25 cellular contexts compared by ENCODE assay signal in the genomic region with DNA sequence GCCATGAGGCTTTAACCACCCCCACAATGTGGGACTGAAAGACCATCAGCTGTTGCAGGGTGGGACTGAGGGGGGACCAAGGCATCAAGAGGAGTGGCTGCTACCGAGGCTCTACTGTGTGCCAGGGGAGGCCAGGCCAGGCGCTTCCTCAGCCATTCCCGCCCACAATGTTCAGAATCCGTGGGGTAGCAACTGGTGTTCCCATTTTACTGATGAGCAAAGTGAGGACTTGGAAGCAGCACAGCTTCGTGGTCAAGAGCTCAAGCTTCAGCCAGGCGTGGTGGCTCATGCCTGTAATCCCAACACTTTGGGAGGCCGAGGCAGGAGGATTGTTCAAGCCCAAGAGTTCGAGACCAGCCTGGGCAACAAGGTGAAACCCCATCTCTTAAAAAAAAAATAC.
A peak's percentile ranks its signal among the peaks of the same experiment; 100 is the strongest.
DNase-seq lines count a peak whose midpoint lies in the region; ATAC-seq, FAIRE-seq and TF ChIP-seq lines count a peak whose summit lies in the region.
"Had no signal": no experiment of that assay in that cellular context is flagged by ENCODE, and none has a peak within 500 bp of the region (broad histone marks: within the 10 kb centered on the region; RNA-seq: fewer than 3 reads in every experiment).

No MANE protein-coding gene starts in this region.

- in situ Hi-C loops in HepG2 (cut with HindIII; ENCODE audit: extremely low pct_ligation_motif_present, low pct_unique_long_range_greater_than_20kb): no loop called here

- no peak for TF ChIP-seq RAD21 in HepG2 (CRISPR knock-in tag; IDR thresholded peaks at IDR 0.05)

- H3K36me3 Mint-ChIP-seq in CD4-positive, alpha-beta memory T cell: no peaks in the 10 kb centered on the region
- H3K36me3 Mint-ChIP-seq: CD14-positive monocyte had no signal

- ATAC-seq in HepG2: no peak
- ATAC-seq in right lobe of liver: no peak
- no peak for ATAC-seq in PC-3
- ATAC-seq in RWPE2 (ENCODE audit: low read depth): no peak
- no peak for ATAC-seq in GM18517 (IDR thresholded peaks at IDR 0.05; ENCODE audit: unreplicated experiment)
- ATAC-seq: A549 had no signal

- FAIRE-seq in HepG2 (lab: Jason Lieb, UNC): no peak
- FAIRE-seq: A549, GM12891, GM18507, GM19239, H1 had no signal

- H3K9me2 ChIP-seq in PC-3 (replicated peaks; ENCODE audit: low read length): no peaks in the 10 kb centered on the region

- H3K4me3 Mint-ChIP-seq in CD4-positive, alpha-beta memory T cell: no peak overlapping the region
- H3K4me3 Mint-ChIP-seq: CD14-positive monocyte; CD4-positive, alpha-beta T cell; H9; HFFc6 had no signal

- no TSS peak for BruUV-seq in HepG2 (replicated peaks; lab: Mats Ljungman, UMichigan)
- no TSS peak for BruUV-seq in PC-3 (replicated peaks; lab: Mats Ljungman, UMichigan)

- TF ChIP-seq CTCF in HepG2 (CRISPR knock-in tag; IDR thresholded peaks at IDR 0.05) (no peak), right lobe of liver (IDR thresholded peaks at IDR 0.05) (no peak), PC-3 (conservative IDR thresholded peaks at IDR 0.05; ENCODE audit: low read depth, low read length) (no peak), RWPE2 (IDR thresholded peaks at IDR 0.05; ENCODE audit: poor library complexity, severe bottlenecking) (no peak)

- H4K20me1 ChIP-seq in HepG2 (ENCODE audit: insufficient read depth, low read length): no peaks in the 10 kb centered on the region
- no peaks in the 10 kb centered on the region for H4K20me1 ChIP-seq in PC-3 (ENCODE audit: low read length)
- H4K20me1 ChIP-seq: BLaER1 treated with 17β-estradiol and CSF1 and Interleukin-3, amounts not matched to agents 10 nM and 100 nM had no signal

- CTCF ChIA-PET in HepG2 (lab: Yijun Ruan, JAX; ENCODE audit: low intra/inter-chr PET ratio, low total read pairs) (no interaction called here), PC-3 (lab: Charles Lee) (no interaction called here)
- CTCF ChIA-PET in CD4-positive, alpha-beta memory T cell (lab: Charles Lee; ENCODE audit: partially characterized antibody): no interaction called here

- no peak for TF ChIP-seq EP300 in HepG2 (IDR thresholded peaks at IDR 0.05; ENCODE audit: low read depth in 2 of 2, low read length in 2 of 2)
- TF ChIP-seq EP300 in HepG2 (CRISPR knock-in tag; IDR thresholded peaks at IDR 0.05; ENCODE audit: borderline replicate concordance): no peak

- intact Hi-C loops in HepG2 (cut with micrococcal nuclease; ENCODE audit: unreplicated experiment) (no loop called here), right lobe of liver (cut with DNase I) (no loop called here), PC-3 (cut with micrococcal nuclease) (loop anchor here (10.0 kb wide), 1 partner anchor 53 kb away; no protein-coding TSS in a partner anchor), head of caudate nucleus (cut with DNase I) (no loop called here)
- intact Hi-C loops in CD4-positive, alpha-beta memory T cell (cut with micrococcal nuclease): no loop called here

- H3K4me1 Mint-ChIP-seq in CD4-positive, alpha-beta memory T cell: peaks cover 5 to 9% (median 7%) of the 10 kb centered on the region in 4 donors

- H3K27ac Mint-ChIP-seq in CD4-positive, alpha-beta memory T cell: no peak overlapping the region
- H3K27ac Mint-ChIP-seq: CD14-positive monocyte; CD4-positive, alpha-beta T cell; H9; HFFc6 had no signal

- POLR2A ChIA-PET in HepG2 (lab: Yijun Ruan, JAX) (no interaction called here), PC-3 (lab: Charles Lee; ENCODE audit: unreplicated experiment) (no interaction called here)
- POLR2A ChIA-PET in CD4-positive, alpha-beta memory T cell (lab: Charles Lee; ENCODE audit: partially characterized antibody): no interaction called here

- no peak for DNase-seq in HepG2 (ENCODE audit: low spot score)
- DNase-seq in right lobe of liver: no peak
- no peak for DNase-seq in PC-3
- DNase-seq in RWPE2 (ENCODE audit: low spot score): no peak
- DNase-seq in CD4-positive, alpha-beta memory T cell: no peak
- no peak for DNase-seq in head of caudate nucleus
- DNase-seq: 8988T; AML-193; BE2C; Calu3; CD4-positive, alpha-beta T cell; COR-L47; DMS79 treated with DMSO at 0.1 percent for 48 hours; GF-D8; H9; HFFc6 had no signal

- H3K4me3 ChIP-seq in HepG2 (replicated peaks in 1 of 3; ENCODE audit: insufficient read depth in 1 of 3, low read depth in 2 of 3, low read length in 3 of 3) (no peak overlapping the region), right lobe of liver (no peak overlapping the region), PC-3 (ENCODE audit: low read length) (no peak overlapping the region), RWPE2 (ENCODE audit: severe bottlenecking) (no peak overlapping the region)
- H3K4me3 ChIP-seq in CD4-positive, alpha-beta memory T cell (ENCODE audit: low read length in 2 of 2): no peak overlapping the region
- H3K4me3 ChIP-seq: A549; BLaER1 treated with 17β-estradiol and CSF1 and Interleukin-3, amounts not matched to agents 10 nM and 100 nM; GM23248 had no signal

- H3K79me2 ChIP-seq in HepG2 (ENCODE audit: insufficient read depth, low read length) (no peaks in the 10 kb centered on the region), PC-3 (ENCODE audit: low read length) (no peaks in the 10 kb centered on the region)

- H3K4me2 ChIP-seq in HepG2 (ENCODE audit: low read depth, low read length) (no peak overlapping the region), PC-3 (ENCODE audit: low read length) (peak overlapping the region; percentile 77)
- H3K4me2 ChIP-seq: A549; BLaER1 treated with 17β-estradiol and CSF1 and Interleukin-3, amounts not matched to agents 10 nM and 100 nM had no signal

- H3F3A ChIP-seq in PC-3 (ENCODE audit: low read length, unreplicated experiment): no peaks in the 10 kb centered on the region

- no peak overlapping the region for H3K27ac ChIP-seq in HepG2 (ENCODE audit: extremely low read length, insufficient read depth, low read length)
- no peak overlapping the region for H3K27ac ChIP-seq in right lobe of liver
- H3K27ac ChIP-seq in PC-3 (ENCODE audit: low read length): 0 out of 2 replicates have a peak overlapping the region, but pooled peaks have one; percentile 20
- H3K27ac ChIP-seq in RWPE2 (ENCODE audit: poor library complexity, severe bottlenecking): peak overlapping the region; percentile 12
- no peak overlapping the region for H3K27ac ChIP-seq in CD4-positive, alpha-beta memory T cell (ENCODE audit: low read depth, low read length)
- H3K27ac ChIP-seq: A549; BLaER1 treated with 17β-estradiol and CSF1 and Interleukin-3, amounts not matched to agents 10 nM and 100 nM; GM23248 had no signal

- H2AFZ ChIP-seq in HepG2 (ENCODE audit: low read length) (no peak overlapping the region), PC-3 (ENCODE audit: low read length) (no peak overlapping the region)
- H2AFZ ChIP-seq: GM23248 had no signal

- WGBS in HepG2 (ENCODE audit: low lambda C conversion rate): 25% methylated on average over 8 of the region's 8 CpGs
- WGBS in right lobe of liver (ENCODE audit: insufficient coverage, low coverage, low lambda C conversion rate, missing lambda C conversion rate): 23% methylated on average over 3 of the region's 8 CpGs

- H3K9me3 ChIP-seq in HepG2 (ENCODE audit: low read length) (no peaks in the 10 kb centered on the region), right lobe of liver (no peaks in the 10 kb centered on the region), PC-3 (ENCODE audit: low read length) (no peaks in the 10 kb centered on the region), RWPE2 (ENCODE audit: severe bottlenecking) (no peaks in the 10 kb centered on the region)
- H3K9me3 ChIP-seq in CD4-positive, alpha-beta memory T cell (ENCODE audit: control insufficient read depth in 1 of 2, low read length in 2 of 2): no peaks in the 10 kb centered on the region
- H3K9me3 ChIP-seq: A549; BE2C; BLaER1 treated with 17β-estradiol and CSF1 and Interleukin-3, amounts not matched to agents 10 nM and 100 nM had no signal

- H3K9ac ChIP-seq in HepG2 (ENCODE audit: insufficient read depth, low read depth, low read length) (no peak overlapping the region), PC-3 (ENCODE audit: low read length) (no peak overlapping the region)
- H3K9ac ChIP-seq: BLaER1 treated with 17β-estradiol and CSF1 and Interleukin-3, amounts not matched to agents 10 nM and 100 nM; GM23248 had no signal

- H3K27me3 ChIP-seq in HepG2 (ENCODE audit: control insufficient read depth in 1 of 2, insufficient read depth in 2 of 2, low read length in 2 of 2): peaks cover 5 to 28% of the 10 kb centered on the region in 2 experiments
- H3K27me3 ChIP-seq in right lobe of liver: no peaks in the 10 kb centered on the region
- H3K27me3 ChIP-seq in PC-3 (ENCODE audit: low read length): no peaks in the 10 kb centered on the region
- no peaks in the 10 kb centered on the region for H3K27me3 ChIP-seq in RWPE2 (ENCODE audit: insufficient read depth, poor library complexity, severe bottlenecking)
- H3K27me3 ChIP-seq in CD4-positive, alpha-beta memory T cell (ENCODE audit: insufficient read depth, low read length): no peaks in the 10 kb centered on the region
- H3K27me3 ChIP-seq: BLaER1 treated with 17β-estradiol and CSF1 and Interleukin-3, amounts not matched to agents 10 nM and 100 nM had no signal

- H3K36me3 ChIP-seq in HepG2 (replicated peaks in 1 of 2; ENCODE audit: control insufficient read depth in 1 of 2, insufficient read depth in 2 of 2, low read length in 2 of 2): no peaks in the 10 kb centered on the region
- no peaks in the 10 kb centered on the region for H3K36me3 ChIP-seq in right lobe of liver
- H3K36me3 ChIP-seq in PC-3 (ENCODE audit: low read depth, low read length): no peaks in the 10 kb centered on the region
- no peaks in the 10 kb centered on the region for H3K36me3 ChIP-seq in RWPE2 (ENCODE audit: low read depth)
- no peaks in the 10 kb centered on the region for H3K36me3 ChIP-seq in CD4-positive, alpha-beta memory T cell (ENCODE audit: insufficient read depth, low read length)
- H3K36me3 ChIP-seq: BE2C; BLaER1 treated with 17β-estradiol and CSF1 and Interleukin-3, amounts not matched to agents 10 nM and 100 nM had no signal

- TF ChIP-seq POLR2A in HepG2 (IDR thresholded peaks at IDR 0.05; ENCODE audit: insufficient read depth in 1 of 2, low read depth in 2 of 2, low read length in 2 of 2): no peak
- no peak for TF ChIP-seq POLR2A in right lobe of liver (IDR thresholded peaks at IDR 0.05)

- peaks cover 0 to 5% of the 10 kb centered on the region in 2 donors for H3K27me3 Mint-ChIP-seq in CD4-positive, alpha-beta memory T cell
- H3K27me3 Mint-ChIP-seq: CD4-positive, alpha-beta T cell had no signal

- H3K9me3 Mint-ChIP-seq in CD4-positive, alpha-beta memory T cell: no peaks in the 10 kb centered on the region
- H3K9me3 Mint-ChIP-seq: CD4-positive, alpha-beta T cell; H9; HFFc6 had no signal

- H3K4me1 ChIP-seq in HepG2 (ENCODE audit: insufficient read depth, low read length) (no peaks in the 10 kb centered on the region), right lobe of liver (no peaks in the 10 kb centered on the region), PC-3 (ENCODE audit: insufficient read depth, low read length) (peaks cover 25% of the 10 kb centered on the region), RWPE2 (ENCODE audit: insufficient read depth, poor library complexity, severe bottlenecking) (peaks cover 11% of the 10 kb centered on the region)
- no peaks in the 10 kb centered on the region for H3K4me1 ChIP-seq in CD4-positive, alpha-beta memory T cell (ENCODE audit: insufficient read depth, low read length)
- H3K4me1 ChIP-seq: BE2C had no signal

TF ChIP-seq in HepG2, 621 proteins besides CTCF, POLR2A, EP300 and RAD21:
- TF ChIP-seq ZNF850 (CRISPR knock-in tag; conservative IDR thresholded peaks at IDR 0.05): no peak
- TF ChIP-seq ZNF629 (CRISPR knock-in tag; conservative IDR thresholded peaks at IDR 0.05): peak; percentile 77

Comparison
In these comparisons a context has a peak if more than half of its experiments do, and no peak if none do; other contexts are left out.
1. H3K27ac ChIP-seq: peak in PC-3 (single experiment) and RWPE2 (single experiment); none in HepG2 (single experiment), right lobe of liver (0 of 3) and CD4-positive, alpha-beta memory T cell (single experiment).